7 cellular contexts compared by ENCODE assay signal in the genomic region with DNA sequence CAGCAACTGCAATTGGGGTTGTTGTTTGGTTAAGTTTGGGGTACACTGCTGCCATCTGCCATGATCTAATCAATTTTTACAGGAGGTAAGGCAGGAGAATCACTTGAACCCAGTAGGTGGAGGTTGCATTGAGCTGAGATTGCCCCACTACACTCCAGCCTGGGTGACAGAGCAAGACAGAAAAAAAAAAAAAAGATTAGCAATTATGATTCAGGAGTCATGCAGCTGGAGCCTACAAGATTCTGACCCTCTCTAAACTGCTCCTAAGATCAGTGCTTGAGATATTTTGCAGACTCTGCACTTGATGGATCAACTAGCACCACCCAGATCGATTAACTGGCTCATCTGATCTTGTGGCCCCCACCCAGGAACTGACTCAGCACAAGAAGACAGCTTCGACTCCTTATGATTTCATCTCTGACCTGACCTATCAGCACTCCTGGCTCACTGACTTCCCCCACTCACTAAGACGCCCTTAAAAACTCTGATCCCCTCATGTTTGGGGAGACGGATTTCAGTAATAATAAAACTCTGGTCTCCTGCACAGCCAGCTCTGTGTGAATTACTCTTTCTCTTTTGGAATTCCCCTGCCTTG. TPM values are rescaled to one million over a fixed set of nuclear protein-coding genes. Genes with fewer than 3 reads are reported as not detected.
"Had no signal": no experiment of that assay in that cellular context is flagged by ENCODE, and none has a peak within 500 bp of the region (broad histone marks: within the 10 kb centered on the region; RNA-seq: fewer than 3 reads in every experiment).

No MANE protein-coding gene starts in this region.

RNA-seq across cellular contexts. Expression of a gene that starts 13.1 kb away (rescaled TPM):
- total RNA-seq: activated CD8-positive, alpha-beta T cell treated with anti-CD3 and anti-CD28 coated beads, Interleukin-2, amount 10 ng/mL, durations not matched to agents 7 days and 5 days; activated naive CD4-positive, alpha-beta T cell treated with anti-CD3 and anti-CD28 coated beads for 36 hours; activated T-cell treated with anti-CD3 and anti-CD28 coated beads, Interleukin-2, amount 50 U/mL, for 4 hours; IMR-90; MCF 10A; PC-3; SJSA1 had no signal
- polyA plus RNA-seq: IMR-90 had no signal
